In genomic region chr22:37970864-37971263, GRCh38 we compare ENCODE assay signal across 28 cellular contexts. TPM values are rescaled to one million over a fixed set of nuclear protein-coding genes. Genes with fewer than 3 reads are reported as not detected.
A peak's percentile ranks its signal among the peaks of the same experiment; 100 is the strongest.
DNase-seq lines count a peak whose midpoint lies in the region; ATAC-seq, FAIRE-seq and TF ChIP-seq lines count a peak whose summit lies in the region.
"Had no signal": no experiment of that assay in that cellular context is flagged by ENCODE, and none has a peak within 500 bp of the region (broad histone marks: within the 10 kb centered on the region; RNA-seq: fewer than 3 reads in every experiment).

No MANE protein-coding gene starts in this region.

- peaks cover 28% of the 10 kb centered on the region for H3K36me3 Mint-ChIP-seq in activated T-cell treated with anti-CD3 and anti-CD28 coated beads, Interleukin-2, amount 50 U/mL, for 4 hours (ENCODE audit: insufficient read depth)

- no peak overlapping the region for H4K91ac ChIP-seq in H1 (replicated peaks; ENCODE audit: insufficient read length, low read length)

- H3K4me3 ChIP-seq in H7 (ENCODE audit: insufficient read depth, low read depth, low read length) = no peak overlapping the region
- peak overlapping the region in 1 of 4 experiments; percentile 44; a peak in 1 of 8 replicates for H3K4me3 ChIP-seq in H1 (ENCODE audit: extremely low read depth in 1 of 4, insufficient read depth in 2 of 4, low read depth in 3 of 4, low read length in 4 of 4)
- H3K4me3 ChIP-seq in osteoblast (ENCODE audit: insufficient read depth, low read length) = no peak overlapping the region
- H3K4me3 ChIP-seq: BLaER1 treated with 17β-estradiol and CSF1 and Interleukin-3, amounts not matched to agents 10 nM and 100 nM; GM12878 had no signal

- no peak overlapping the region; the same call in 1 of the 2 replicates for H3K18ac ChIP-seq in H1 (ENCODE audit: extremely low read depth, low read length)

- 0 out of 4 replicates have a peak, but pooled peaks cover 0 to 3% of the 10 kb centered on the region in 2 experiments for H3K79me2 ChIP-seq in H1 (ENCODE audit: control insufficient read depth in 1 of 2, insufficient read depth in 2 of 2, low read length in 2 of 2)
- peaks cover under 1% of the 10 kb centered on the region for H3K79me2 ChIP-seq in osteoblast (ENCODE audit: insufficient read depth, low read length)

- no peak for TF ChIP-seq CTCF in H1 (IDR thresholded peaks at IDR 0.05; ENCODE audit: control extremely low read depth in 1 of 3, insufficient read depth in 1 of 3, low read depth in 1 of 3, low read length in 3 of 3)
- TF ChIP-seq CTCF in osteoblast (IDR thresholded peaks at IDR 0.05; ENCODE audit: extremely low read depth, low read depth, low read length) = no peak

- H3K36me3 ChIP-seq in H7 (replicated peaks; ENCODE audit: control insufficient read depth, insufficient read depth, low read length) (peaks cover 8% of the 10 kb centered on the region), H1 (ENCODE audit: control insufficient read depth in 2 of 4, insufficient read depth in 4 of 4, low read length in 3 of 4) (peaks cover 4 to 24% (median 9%) of the 10 kb centered on the region in 4 experiments; a peak in 7 of 8 replicates), osteoblast (ENCODE audit: insufficient read depth, low read length) (peaks cover 7% of the 10 kb centered on the region)

- H3K4me1 ChIP-seq in H1 (replicated peaks in 1 of 4; ENCODE audit: control insufficient read depth in 3 of 4, insufficient read depth in 4 of 4, low read length in 3 of 4) (peaks cover 6 to 20% (median 11%) of the 10 kb centered on the region in 4 experiments), osteoblast (ENCODE audit: insufficient read depth, low read length) (peaks cover 4% of the 10 kb centered on the region)

- H3K23ac ChIP-seq in H1 (ENCODE audit: insufficient read length) = no peak overlapping the region

- H4K8ac ChIP-seq in H1 (ENCODE audit: extremely low read depth, insufficient read depth, low read length) = no peak overlapping the region

- TF ChIP-seq POLR2A in H1 (IDR thresholded peaks at IDR 0.05; ENCODE audit: control extremely low read depth in 1 of 2, low read depth in 2 of 2, low read length in 2 of 2) = no peak

- H3K27ac ChIP-seq in angular gyrus (ENCODE audit: low read depth, low read length) = peak overlapping the region; percentile 67
- H3K27ac ChIP-seq in H1 (ENCODE audit: low read depth, low read length) = no peak overlapping the region
- no peak overlapping the region for H3K27ac ChIP-seq in osteoblast (ENCODE audit: low read depth, low read length)
- H3K27ac ChIP-seq: BLaER1 treated with 17β-estradiol and CSF1 and Interleukin-3, amounts not matched to agents 10 nM and 100 nM had no signal

- no peak overlapping the region for H2BK12ac ChIP-seq in H1 (ENCODE audit: low read depth, low read length)

- no peak overlapping the region for H3K4me3 Mint-ChIP-seq in activated T-cell treated with anti-CD3 and anti-CD28 coated beads, Interleukin-2, amount 50 U/mL, for 4 hours
- H3K4me3 Mint-ChIP-seq: CD4-positive, alpha-beta memory T cell; HFFc6 had no signal

- H3K9me3 ChIP-seq in H1 (ENCODE audit: insufficient read depth in 2 of 2, low read depth in 1 of 2, low read length in 1 of 2) (no peaks in the 10 kb centered on the region), osteoblast (ENCODE audit: low read depth, low read length) (no peaks in the 10 kb centered on the region)
- H3K9me3 ChIP-seq: BLaER1 treated with 17β-estradiol and CSF1 and Interleukin-3, amounts not matched to agents 10 nM and 100 nM; SK-N-SH had no signal

- no peak overlapping the region for H3K9ac ChIP-seq in H1 (replicated peaks in 1 of 4; ENCODE audit: extremely low read depth in 1 of 4, low read depth in 3 of 4, low read length in 3 of 4)
- H3K9ac ChIP-seq: SK-N-SH had no signal

- 98% methylated on average over 4 of the region's 4 CpGs; no CpG with 5 or more reads in 1 of the 2 experiments for WGBS in H1 (ENCODE audit: extremely low coverage in 1 of 2, insufficient coverage in 1 of 2, insufficient read length in 1 of 2, insufficient replicate concordance in 2 of 2, low coverage in 1 of 2, low lambda C conversion rate in 2 of 2, missing lambda C conversion rate in 1 of 2), 2 experiments

- no peaks in the 10 kb centered on the region for H3K9me3 Mint-ChIP-seq in activated T-cell treated with anti-CD3 and anti-CD28 coated beads, Interleukin-2, amount 50 U/mL, for 4 hours
- H3K9me3 Mint-ChIP-seq: CD4-positive, alpha-beta memory T cell; HFFc6 had no signal

- H3K4me2 ChIP-seq in H1 (ENCODE audit: insufficient read depth in 1 of 2, low read depth in 2 of 2, low read length in 2 of 2) (peak overlapping the region in 1 of 2 experiments; percentile 62; a peak in 1 of 4 replicates), osteoblast (ENCODE audit: insufficient read depth, low read length) (no peak overlapping the region)
- H3K4me2 ChIP-seq: BLaER1 treated with 17β-estradiol and CSF1 and Interleukin-3, amounts not matched to agents 10 nM and 100 nM; SK-N-SH had no signal

- no peak overlapping the region for H3K56ac ChIP-seq in H1 (replicated peaks; ENCODE audit: insufficient read length, low read depth, low read length)

- ATAC-seq in GM18520 (IDR thresholded peaks at IDR 0.05; ENCODE audit: unreplicated experiment) (no peak), HG03521 (IDR thresholded peaks at IDR 0.05; ENCODE audit: unreplicated experiment) (no peak)
- ATAC-seq in activated T-cell treated with anti-CD3 and anti-CD28 coated beads, Interleukin-2, amount 50 U/mL, for 4 hours = no peak
- ATAC-seq: GM12878, HepG2, PC-3 had no signal

- H3K4me1 Mint-ChIP-seq in activated T-cell treated with anti-CD3 and anti-CD28 coated beads, Interleukin-2, amount 50 U/mL, for 4 hours (ENCODE audit: low read depth) = no peaks in the 10 kb centered on the region

- no peak overlapping the region for H3K4ac ChIP-seq in H1 (replicated peaks; ENCODE audit: insufficient read length, low read depth, low read length)

- H2BK120ac ChIP-seq in H1 (replicated peaks; ENCODE audit: low read depth, low read length) = no peak overlapping the region

- no peak for TF ChIP-seq RAD21 in H1 (IDR thresholded peaks at IDR 0.05 in 1 of 2, conservative IDR thresholded peaks at IDR 0.05 in 1 of 2; ENCODE audit: low read depth in 2 of 2, low read length in 2 of 2)

- H2AFZ ChIP-seq in H1 (ENCODE audit: low read length) (no peak overlapping the region), osteoblast (ENCODE audit: low read length) (no peak overlapping the region)

- H4K5ac ChIP-seq in H1 (ENCODE audit: insufficient read length, low read depth, low read length) = no peak overlapping the region

- no peak overlapping the region for H3K14ac ChIP-seq in H1 (ENCODE audit: insufficient read length)

- no peak for TF ChIP-seq EP300 in H1 (IDR thresholded peaks at IDR 0.05; ENCODE audit: borderline replicate concordance in 1 of 2, low read depth in 2 of 2, low read length in 2 of 2)

- CTCF ChIA-PET in H1 (lab: Charles Lee; ENCODE audit: partially characterized antibody) = interaction anchor here (0.7 to 3.5 kb wide), 4 partner anchors 11 to 193 kb away, joined by 3 to 20 read pairs (median 8); no protein-coding TSS in a partner anchor

- no peak overlapping the region for H2AK5ac ChIP-seq in H1 (ENCODE audit: low read depth, low read length)

- H2BK15ac ChIP-seq in H1 (ENCODE audit: low read length) = no peak overlapping the region

- H2BK20ac ChIP-seq in H1 (ENCODE audit: low read length) = peak overlapping the region; percentile 64; the same call in 1 of the 2 replicates

- H3K27me3 Mint-ChIP-seq in activated T-cell treated with anti-CD3 and anti-CD28 coated beads, Interleukin-2, amount 50 U/mL, for 4 hours (ENCODE audit: low read depth) = no peaks in the 10 kb centered on the region
- H3K27me3 Mint-ChIP-seq: CD4-positive, alpha-beta memory T cell had no signal

- H3K27me3 ChIP-seq in H7 (ENCODE audit: control insufficient read depth, insufficient read depth, low read length) = no peaks in the 10 kb centered on the region
- H3K27me3 ChIP-seq in H1 (replicated peaks in 1 of 4; ENCODE audit: control insufficient read depth in 3 of 4, extremely low read depth in 1 of 4, insufficient read depth in 3 of 4, low read length in 3 of 4) = no peaks in the 10 kb centered on the region
- H3K27me3 ChIP-seq in osteoblast (ENCODE audit: insufficient read depth, low read length) = no peaks in the 10 kb centered on the region
- H3K27me3 ChIP-seq: BLaER1 treated with 17β-estradiol and CSF1 and Interleukin-3, amounts not matched to agents 10 nM and 100 nM had no signal

- POLR2A ChIA-PET in H1 (lab: Charles Lee; ENCODE audit: partially characterized antibody) = interaction anchor here (1.0 to 2.8 kb wide), 12 partner anchors 11 to 153 kb away, joined by 3 to 26 read pairs (median 6); partner anchors contain the start of genes ANKRD54, C22orf23, MICALL1 and POLR2F

- FAIRE-seq in H1 (lab: Jason Lieb, UNC) = no peak
- FAIRE-seq: GM12878, HepG2 had no signal

- 0 out of 2 replicates have a peak overlapping the region, but pooled peaks have one; percentile 21 for H2BK5ac ChIP-seq in H1 (ENCODE audit: low read depth, low read length)

- peaks cover 5% of the 10 kb centered on the region; the same call in 1 of the 2 replicates for H3K79me1 ChIP-seq in H1 (ENCODE audit: low read depth, low read length)

- H3K23me2 ChIP-seq in H1 (ENCODE audit: low read depth, low read length) = no peaks in the 10 kb centered on the region

- H4K20me1 ChIP-seq in H1 (replicated peaks in 1 of 2; ENCODE audit: control insufficient read depth in 1 of 2, insufficient read depth in 2 of 2, low read length in 2 of 2) (peaks cover 2 to 4% of the 10 kb centered on the region in 2 experiments), osteoblast (ENCODE audit: insufficient read depth, low read length) (peaks cover 11% of the 10 kb centered on the region)

- DNase-seq in H7 (peak; percentile 37), H1 (ENCODE audit: low read depth in 1 of 2, low spot score in 2 of 2) (no peak), osteoblast (ENCODE audit: insufficient read length, low spot score, missing footprints) (peak; percentile 68)
- no peak for DNase-seq in stimulated activated CD4-positive, alpha-beta T cell treated with anti-CD3 and anti-CD28 coated beads, Interleukin-4, amount 100 ng/mL, for 1 hour
- DNase-seq in activated T-cell treated with anti-CD3 and anti-CD28 coated beads, Interleukin-2, amount 50 U/mL, for 4 hours = no peak
- DNase-seq: 8988T; CD4-positive, alpha-beta memory T cell; DND-41; H9; HFFc6; KBM-7; MM.1S; NCI-H1092; NCI-H1436; NCI-H187 treated with DMSO at 0.1 percent for 48 hours; NCI-H2107; NCI-H446 treated with DMSO at 0.1 percent for 48 hours; NCI-H526 treated with DMSO at 0.1 percent for 48 hours; PC-3; RPMI8226; SHP77 treated with DMSO at 0.1 percent for 48 hours; SK-N-SH had no signal

RNA-seq across cellular contexts. Expression of gene SOX10, which starts 13.5 kb away (rescaled TPM):
- total RNA-seq in H7 (2014; rRNA removed; shearing (Covaris generic)) = 3.5 and 3.7 TPM in 2 replicates
- 2.7 and 3.3 TPM in 2 replicates for total RNA-seq in H1 (2021; fragmentation: NEBNext Ultra II Directional; extraction: Animal tissue kit (Norgen Biotek cat#: 25700))
- 2.7 and 3.8 TPM in 2 replicates for polyA plus RNA-seq in H1 (2011; rRNA removed)
- 2.0 TPM for polyA plus RNA-seq in H1 (2011; cell fraction: cytosol; rRNA removed)
- polyA plus RNA-seq in H1 (2011; cell fraction: nucleus; rRNA removed) = 3.6 TPM
- polyA plus RNA-seq in H1 (2012, experiment 1 of 2) = 2.3 to 3.8 TPM (median 2.9 TPM) in 4 replicates
- polyA plus RNA-seq in H1 (2012, experiment 2 of 2) = 2.9 TPM
- polyA plus RNA-seq in H1 (2013, experiment 1 of 2) = 2.0 TPM
- polyA plus RNA-seq in H1 (2013, experiment 2 of 2) = 1.9 TPM
- polyA minus RNA-seq in H1 (2011; rRNA and poly(A)+ RNA removed) = 1.4 and 1.8 TPM in 2 replicates
- polyA minus RNA-seq in H1 (2011; cell fraction: cytosol; rRNA and poly(A)+ RNA removed) = 4.4 TPM
- 4.6 TPM for polyA minus RNA-seq in H1 (2011; cell fraction: nucleus; rRNA and poly(A)+ RNA removed)
- not detected in 2 replicates for total RNA-seq in osteoblast
- total RNA-seq in activated T-cell treated with anti-CD3 and anti-CD28 coated beads, Interleukin-2, amount 50 U/mL, for 4 hours = not detected
- total RNA-seq: CD4-positive, alpha-beta memory T cell; GM12878; HepG2; HFFc6 had no signal
- polyA plus RNA-seq: CD4-positive, alpha-beta memory T cell; HepG2; SK-N-SH had no signal

RNA-seq across cellular contexts. Expression of gene POLR2F, which starts 17.4 kb away (rescaled TPM):
- total RNA-seq in H7 (2014; rRNA removed; shearing (Covaris generic)) = 47.7 and 80.8 TPM in 2 replicates
- total RNA-seq in H1 (2021; fragmentation: NEBNext Ultra II Directional; extraction: Animal tissue kit (Norgen Biotek cat#: 25700)) = 150 and 160 TPM in 2 replicates
- polyA plus RNA-seq in H1 (2011; rRNA removed) = 176 and 193 TPM in 2 replicates
- polyA plus RNA-seq in H1 (2011; cell fraction: cytosol; rRNA removed) = 218 TPM
- 122 TPM for polyA plus RNA-seq in H1 (2011; cell fraction: nucleus; rRNA removed)
- polyA plus RNA-seq in H1 (2012, experiment 1 of 2) = 205 to 242 TPM (median 231 TPM) in 4 replicates
- polyA plus RNA-seq in H1 (2012, experiment 2 of 2) = 111 TPM
- polyA plus RNA-seq in H1 (2013, experiment 1 of 2) = 192 TPM
- 197 TPM for polyA plus RNA-seq in H1 (2013, experiment 2 of 2)
- polyA minus RNA-seq in H1 (2011; rRNA and poly(A)+ RNA removed) = 15.5 and 27.1 TPM in 2 replicates
- polyA minus RNA-seq in H1 (2011; cell fraction: cytosol; rRNA and poly(A)+ RNA removed) = 61.7 TPM
- 25.0 TPM for polyA minus RNA-seq in H1 (2011; cell fraction: nucleus; rRNA and poly(A)+ RNA removed)
- 14.8 and 18.6 TPM in 2 replicates for total RNA-seq in osteoblast
- 100 to 1,000 TPM; 155 to 176 (median 163) TPM for total RNA-seq in activated T-cell treated with anti-CD3 and anti-CD28 coated beads, Interleukin-2, amount 50 U/mL, for 4 hours

RNA-seq across cellular contexts. Expression of gene C22orf23, which starts 17.5 kb away (rescaled TPM):
- total RNA-seq in H7 (2014; rRNA removed; shearing (Covaris generic)) = 0.26 and 0.28 TPM in 2 replicates
- total RNA-seq in H1 (2021; fragmentation: NEBNext Ultra II Directional; extraction: Animal tissue kit (Norgen Biotek cat#: 25700)) = 0.21 and 0.54 TPM in 2 replicates
- polyA plus RNA-seq in H1 (2011; rRNA removed) = 0.50 and 0.71 TPM in 2 replicates
- 0.62 TPM for polyA plus RNA-seq in H1 (2011; cell fraction: cytosol; rRNA removed)
- 0.90 TPM for polyA plus RNA-seq in H1 (2011; cell fraction: nucleus; rRNA removed)
- polyA plus RNA-seq in H1 (2012, experiment 1 of 2) = 0.70 to 0.97 TPM (median 0.76 TPM) in 4 replicates
- polyA plus RNA-seq in H1 (2012, experiment 2 of 2) = 0.70 TPM
- polyA plus RNA-seq in H1 (2013, experiment 1 of 2) = 0.59 TPM
- polyA plus RNA-seq in H1 (2013, experiment 2 of 2) = 0.77 TPM
- polyA minus RNA-seq in H1 (2011; rRNA and poly(A)+ RNA removed) = 0.28 and 0.51 TPM in 2 replicates
- not detected for polyA minus RNA-seq in H1 (2011; cell fraction: cytosol; rRNA and poly(A)+ RNA removed)
- polyA minus RNA-seq in H1 (2011; cell fraction: nucleus; rRNA and poly(A)+ RNA removed) = not detected
- 0.29 and 0.72 TPM in 2 replicates for total RNA-seq in osteoblast
- total RNA-seq in activated T-cell treated with anti-CD3 and anti-CD28 coated beads, Interleukin-2, amount 50 U/mL, for 4 hours = under 1 TPM in 1 of 3 donors, not detected in 2; 0.46 TPM
- total RNA-seq: CD4-positive, alpha-beta memory T cell had no signal
- polyA plus RNA-seq: CD4-positive, alpha-beta memory T cell had no signal

Comparison
In these comparisons a context has a peak if more than half of its experiments do, and no peak if none do; other contexts are left out.
1. DNase-seq: peak in H7 (single experiment) and osteoblast (single experiment); none in H1 (0 of 2), stimulated activated CD4-positive, alpha-beta T cell treated with anti-CD3 and anti-CD28 coated beads, Interleukin-4, amount 100 ng/mL, for 1 hour (single experiment) and activated T-cell treated with anti-CD3 and anti-CD28 coated beads, Interleukin-2, amount 50 U/mL, for 4 hours (single experiment).